7 cellular contexts compared by ENCODE assay signal in the genomic region with DNA sequence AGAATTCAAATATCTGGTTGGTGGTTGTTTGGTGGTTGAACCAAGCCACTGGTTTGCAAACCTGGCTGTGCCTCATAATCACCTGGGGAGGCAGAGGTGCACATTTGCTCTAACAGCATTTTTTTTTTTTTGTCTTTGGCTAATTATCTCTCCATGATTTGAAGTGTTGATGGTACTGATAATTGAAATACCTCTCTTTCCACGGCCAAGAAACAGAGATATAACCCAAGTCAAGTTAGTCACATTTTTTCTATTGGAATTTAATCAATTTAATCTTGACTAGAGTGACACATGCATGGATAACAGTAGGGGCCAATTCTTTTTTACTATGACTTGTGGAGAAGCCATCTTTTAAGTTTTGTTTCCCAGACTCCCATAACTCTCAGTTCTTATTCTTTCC.
"Had no signal": no experiment of that assay in that cellular context is flagged by ENCODE, and none has a peak within 500 bp of the region (broad histone marks: within the 10 kb centered on the region; RNA-seq: fewer than 3 reads in every experiment).

No MANE protein-coding gene starts in this region.

- H3K4me3 ChIP-seq: GM23248, HAP-1 had no signal

- DNase-seq: GM23248, GOT3, H7, HFFc6 had no signal

- H3K9ac ChIP-seq: GM23248 had no signal

- H2AFZ ChIP-seq: GM23248 had no signal

- ATAC-seq: HCT116 had no signal

- H3K27ac Mint-ChIP-seq: HFFc6 had no signal

- H3K4me3 Mint-ChIP-seq: HFFc6, IgD-negative memory B cell had no signal

- H3K4me1 ChIP-seq: HAP-1 had no signal

- H3K9me3 Mint-ChIP-seq: HFFc6 had no signal

- H3K36me3 ChIP-seq: HAP-1 had no signal

- H3K27ac ChIP-seq: GM23248 had no signal

- H3K9me3 ChIP-seq: HAP-1 had no signal
